21 cellular contexts compared by ENCODE assay signal in the genomic region with DNA sequence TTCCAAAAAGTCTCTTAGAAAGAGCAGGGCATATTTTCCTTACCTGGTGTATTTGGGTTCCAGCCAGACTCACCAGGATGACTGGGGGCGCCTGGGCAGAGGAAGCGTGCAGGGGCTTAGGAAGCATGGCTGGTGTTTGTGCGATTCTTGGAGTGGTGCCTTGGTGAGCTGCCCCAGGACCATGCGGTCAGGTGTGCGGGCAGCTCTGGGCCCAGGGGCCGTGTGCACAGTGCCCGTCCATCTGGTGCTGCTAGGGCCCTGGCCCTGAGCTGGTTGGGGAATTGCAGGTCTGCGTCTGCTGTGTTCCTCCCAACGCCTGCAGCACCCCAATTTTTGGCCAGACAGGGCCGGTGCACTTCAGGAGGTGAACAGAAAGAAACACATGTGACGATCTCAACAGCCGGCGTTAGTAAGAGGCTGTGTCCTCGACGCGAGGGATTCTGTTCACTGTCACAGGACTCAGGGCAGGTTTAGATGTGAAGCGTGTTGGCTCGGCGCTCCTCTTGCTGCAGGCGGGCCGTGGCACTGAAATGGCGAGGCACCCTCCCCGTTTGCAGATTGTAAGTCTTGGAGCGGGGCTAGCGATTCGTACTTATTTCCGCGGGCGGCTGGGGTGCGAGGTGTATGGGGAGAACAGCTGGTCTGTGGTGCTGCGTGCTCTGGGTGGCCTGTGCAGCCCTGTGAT. TPM values are rescaled to one million over a fixed set of nuclear protein-coding genes. Genes with fewer than 3 reads are reported as not detected.
DNase-seq lines count a peak whose midpoint lies in the region; ATAC-seq and TF ChIP-seq lines count a peak whose summit lies in the region.
"Had no signal": no experiment of that assay in that cellular context is flagged by ENCODE, and none has a peak within 500 bp of the region (broad histone marks: within the 10 kb centered on the region; RNA-seq: fewer than 3 reads in every experiment).

No MANE protein-coding gene starts in this region.

- ATAC-seq in Right ventricle myocardium superior (ENCODE audit: poor library complexity) = no peak
- no peak for ATAC-seq in left cardiac atrium
- ATAC-seq in WTC11 = peak; percentile 17; the same call in 1 of the 2 replicates
- no peak for ATAC-seq in lower lobe of right lung
- no peak for ATAC-seq in upper lobe of left lung (ENCODE audit: low FRiP score in 2 of 2)
- ATAC-seq: CD8-positive, alpha-beta T cell; naive thymus-derived CD8-positive, alpha-beta T cell; psoas muscle had no signal

- H3K4me1 ChIP-seq in lower lobe of right lung (peaks cover 27% of the 10 kb centered on the region), upper lobe of left lung (peaks cover 26 to 41% (median 32%) of the 10 kb centered on the region in 4 donors)

- no peak for TF ChIP-seq EP300 in upper lobe of left lung (IDR thresholded peaks at IDR 0.05)

- no peak for TF ChIP-seq CTCF in WTC11 (IDR thresholded peaks at IDR 0.05)
- TF ChIP-seq CTCF in lower lobe of right lung (IDR thresholded peaks at IDR 0.05) = no peak
- TF ChIP-seq CTCF in upper lobe of left lung (IDR thresholded peaks at IDR 0.05) = no peak

- 92 to 94% methylated on average over 30 to 31 of the region's 31 CpGs for WGBS in upper lobe of left lung, 2 donors

- POLR2A ChIA-PET in WTC11 (lab: Charles Lee) = no interaction called here

- H3K4me3 Mint-ChIP-seq in WTC11 = peak overlapping the region; percentile 55; the same call in 1 of the 2 replicates
- H3K4me3 Mint-ChIP-seq: CD8-positive, alpha-beta T cell; IgD-negative memory B cell; memory B cell; naive thymus-derived CD8-positive, alpha-beta T cell had no signal

- DNase-seq in Right ventricle myocardium superior = peak; percentile 23
- DNase-seq in left cardiac atrium = no peak
- DNase-seq in WTC11 (ENCODE audit: low spot score) = no peak
- peak; percentile 31 for DNase-seq in lower lobe of right lung
- peak; percentile 16 to 72 for DNase-seq in upper lobe of left lung
- DNase-seq in NCI-H345 treated with DMSO at 0.1 percent for 48 hours (lab: John Stamatoyannopoulos, UW; ENCODE audit: unreplicated experiment) = no peak
- DNase-seq in foreskin melanocyte = no peak
- no peak for DNase-seq in activated CD8-positive, alpha-beta memory T cell treated with anti-CD3 and anti-CD28 coated beads, Interleukin-2, amount 50 U/mL, for 4 hours
- DNase-seq: activated CD4-positive, alpha-beta T cell treated with anti-CD3 and anti-CD28 coated beads, Interleukin-2, amount 50 U/mL, for 1 hour; activated gamma-delta T cell; cerebellar nuclear complex; DMS79; MG63; naive thymus-derived CD8-positive, alpha-beta T cell; NCI-H1930; psoas muscle; SHP77; stimulated activated CD4-positive, alpha-beta T cell treated with anti-CD3 and anti-CD28 coated beads, Interleukin-4, amount 100 ng/mL, for 4 hours had no signal

- H3K9me3 ChIP-seq in lower lobe of right lung (no peaks in the 10 kb centered on the region), upper lobe of left lung (no peaks in the 10 kb centered on the region)
- H3K9me3 ChIP-seq: MG63, psoas muscle had no signal

- H3K4me3 ChIP-seq in lower lobe of right lung (no peak overlapping the region), upper lobe of left lung (no peak overlapping the region)
- H3K4me3 ChIP-seq: MG63, psoas muscle had no signal

- CTCF ChIA-PET in WTC11 (lab: Charles Lee) = interaction anchor here (1.6 to 8.1 kb wide), 2 partner anchors 10 to 16 kb away, joined by 5 to 85 read pairs; no protein-coding TSS in a partner anchor

- H3K27ac ChIP-seq in lower lobe of right lung (no peak overlapping the region), upper lobe of left lung (no peak overlapping the region)
- H3K27ac ChIP-seq: psoas muscle had no signal

- TF ChIP-seq POLR2A in upper lobe of left lung (IDR thresholded peaks at IDR 0.05) = no peak

- no peaks in the 10 kb centered on the region for H3K36me3 ChIP-seq in lower lobe of right lung
- no peaks in the 10 kb centered on the region for H3K36me3 ChIP-seq in upper lobe of left lung
- H3K36me3 ChIP-seq: MG63 had no signal

- H3K27me3 ChIP-seq in lower lobe of right lung (ENCODE audit: low read depth) (no peaks in the 10 kb centered on the region), upper lobe of left lung (no peaks in the 10 kb centered on the region)
- H3K27me3 ChIP-seq: MG63 had no signal

- intact Hi-C loops in Right ventricle myocardium superior (cut with DNase I) = no loop called here
- intact Hi-C loops in left cardiac atrium (cut with DNase I) = no loop called here
- intact Hi-C loops in lower lobe of right lung (cut with DNase I) = no loop called here

- no peaks in the 10 kb centered on the region for H3K36me3 Mint-ChIP-seq in WTC11
- H3K36me3 Mint-ChIP-seq: CD8-positive, alpha-beta T cell; IgD-negative memory B cell; naive thymus-derived CD8-positive, alpha-beta T cell had no signal

- no peaks in the 10 kb centered on the region for H3K9me3 Mint-ChIP-seq in WTC11
- H3K9me3 Mint-ChIP-seq: CD8-positive, alpha-beta T cell; IgD-negative memory B cell; memory B cell; naive thymus-derived CD8-positive, alpha-beta T cell had no signal

- H3K27ac Mint-ChIP-seq in WTC11 = peak overlapping the region; percentile 49; the same call in 1 of the 2 replicates
- H3K27ac Mint-ChIP-seq: CD8-positive, alpha-beta T cell; IgD-negative memory B cell; memory B cell had no signal

- no peaks in the 10 kb centered on the region for H3K27me3 Mint-ChIP-seq in WTC11 (ENCODE audit: low read depth)

- peaks cover 46% of the 10 kb centered on the region for H3K4me1 Mint-ChIP-seq in WTC11

TF ChIP-seq in WTC11, 78 proteins besides CTCF, POLR2A, EP300 and RAD21:
- TF ChIP-seq ZNF317 (CRISPR knock-in tag; IDR thresholded peaks at IDR 0.05; ENCODE audit: borderline replicate concordance, low read depth) (no peak), NR1H2 (CRISPR knock-in tag; IDR thresholded peaks at IDR 0.05) (no peak), ELF4 (CRISPR knock-in tag; IDR thresholded peaks at IDR 0.05; ENCODE audit: low read depth) (no peak), SOX15 (CRISPR knock-in tag; IDR thresholded peaks at IDR 0.05) (no peak), ZNF396 (CRISPR knock-in tag; IDR thresholded peaks at IDR 0.05; ENCODE audit: borderline replicate concordance) (no peak), USF1 (CRISPR knock-in tag; IDR thresholded peaks at IDR 0.05) (no peak), TCF7 (CRISPR knock-in tag; IDR thresholded peaks at IDR 0.05; ENCODE audit: low read depth) (no peak), E2F5 (CRISPR knock-in tag; IDR thresholded peaks at IDR 0.05) (no peak), PRRX2 (CRISPR knock-in tag; IDR thresholded peaks at IDR 0.05) (no peak), FOXK1 (CRISPR knock-in tag; IDR thresholded peaks at IDR 0.05) (no peak), GRHL2 (CRISPR knock-in tag; IDR thresholded peaks at IDR 0.05; ENCODE audit: insufficient replicate concordance, severe bottlenecking) (no peak), KAT7 (CRISPR knock-in tag; IDR thresholded peaks at IDR 0.05; ENCODE audit: borderline replicate concordance) (no peak)

RNA-seq across cellular contexts. Expression of gene RGS12, which starts 15.2 kb away (rescaled TPM):
- total RNA-seq in Right ventricle myocardium superior = 15.8 TPM
- total RNA-seq in left cardiac atrium = 10 to 100 TPM; 13.3 to 16.6 TPM
- total RNA-seq in WTC11 (2021) = 21.0 to 24.7 TPM (median 24.2 TPM) in 3 replicates
- total RNA-seq in lower lobe of right lung = 59.5 TPM
- 100 to 1,000 TPM in 1 of 6 donors, 10 to 100 TPM in 5; 17.8 to 124 (median 49.7) TPM for total RNA-seq in upper lobe of left lung

RNA-seq across cellular contexts. Expression of gene MSANTD1, which starts 59.1 kb away (rescaled TPM):
- total RNA-seq in Right ventricle myocardium superior = 0.54 TPM
- under 1 TPM; 0.41 to 0.42 TPM for total RNA-seq in left cardiac atrium
- total RNA-seq in WTC11 (2021) = 0.98 to 1.1 TPM (median 0.99 TPM) in 3 replicates
- 1.9 TPM for total RNA-seq in lower lobe of right lung
- total RNA-seq in upper lobe of left lung = 1 to 10 TPM in 5 of 6 donors, under 1 TPM in 1; 1.00 to 7.3 (median 1.8) TPM

Comparison
In these comparisons a context has a peak if more than half of its experiments do, and no peak if none do; other contexts are left out.
1. DNase-seq: peak in Right ventricle myocardium superior (single experiment), lower lobe of right lung (single experiment) and upper lobe of left lung (2 of 2); none in left cardiac atrium (single experiment), WTC11 (single experiment), NCI-H345 treated with DMSO at 0.1 percent for 48 hours (single experiment), foreskin melanocyte (single experiment) and activated CD8-positive, alpha-beta memory T cell treated with anti-CD3 and anti-CD28 coated beads, Interleukin-2, amount 50 U/mL, for 4 hours (single experiment).